In genomic region chr1:160108888-160109662, GRCh38 we compare ENCODE assay signal across 1 cellular context.
A peak's percentile ranks its signal among the peaks of the same experiment; 100 is the strongest.
TF ChIP-seq lines count a peak whose summit lies in the region.

No MANE protein-coding gene starts in this region.

TF ChIP-seq in HepG2, 621 proteins besides CTCF, POLR2A, EP300 and RAD21 (continued from another document):
- TF ChIP-seq SAP130 (CRISPR knock-in tag; IDR thresholded peaks at IDR 0.05; ENCODE audit: low read depth) (peak; percentile 25; the same call in 1 of the 2 replicates), RXRB (CRISPR knock-in tag; IDR thresholded peaks at IDR 0.05; ENCODE audit: borderline replicate concordance) (no peak), ZBTB25 (CRISPR knock-in tag; IDR thresholded peaks at IDR 0.05) (0 out of 2 replicates have a peak, but pooled peaks have one; percentile 27), ZNF747 (CRISPR knock-in tag; IDR thresholded peaks at IDR 0.05; ENCODE audit: borderline replicate concordance) (no peak), RFX1 (IDR thresholded peaks at IDR 0.05) (no peak), MYNN (CRISPR knock-in tag; IDR thresholded peaks at IDR 0.05; ENCODE audit: low read depth) (no peak), LCORL (IDR thresholded peaks at IDR 0.05) (no peak), LCORL (CRISPR knock-in tag; IDR thresholded peaks at IDR 0.05) (peak; percentile 52; the same call in 1 of the 2 replicates), THYN1 (CRISPR knock-in tag; IDR thresholded peaks at IDR 0.05; ENCODE audit: borderline replicate concordance, low read depth) (no peak), NFKB2 (CRISPR knock-in tag; IDR thresholded peaks at IDR 0.05; ENCODE audit: borderline replicate concordance) (no peak), TARDBP (CRISPR knock-in tag; IDR thresholded peaks at IDR 0.05) (peak; percentile 49; the same call in 1 of the 2 replicates), SRY (CRISPR knock-in tag; IDR thresholded peaks at IDR 0.05) (no peak), ATF3 (CRISPR knock-in tag; IDR thresholded peaks at IDR 0.05) (peak; percentile 52; the same call in 1 of the 2 replicates), ZBTB3 (CRISPR knock-in tag; IDR thresholded peaks at IDR 0.05; ENCODE audit: borderline replicate concordance, low read depth) (no peak), IKZF5 (CRISPR knock-in tag; IDR thresholded peaks at IDR 0.05) (no peak), BRCA1 (CRISPR knock-in tag; IDR thresholded peaks at IDR 0.05) (no peak), DPF2 (CRISPR knock-in tag; IDR thresholded peaks at IDR 0.05; ENCODE audit: borderline replicate concordance, low read depth) (0 out of 2 replicates have a peak, but pooled peaks have one; percentile 13), PITX1 (CRISPR knock-in tag; IDR thresholded peaks at IDR 0.05) (0 out of 2 replicates have a peak, but pooled peaks have one; percentile 32), CEBPG (CRISPR knock-in tag; IDR thresholded peaks at IDR 0.05) (peak; percentile 92), ZHX1 (CRISPR knock-in tag; IDR thresholded peaks at IDR 0.05; ENCODE audit: low read depth) (no peak), AHR (CRISPR knock-in tag; IDR thresholded peaks at IDR 0.05) (0 out of 2 replicates have a peak, but pooled peaks have one; percentile 38), MTA1 (CRISPR knock-in tag; IDR thresholded peaks at IDR 0.05; ENCODE audit: borderline replicate concordance) (0 out of 2 replicates have a peak, but pooled peaks have one; percentile 34), SMC3 (IDR thresholded peaks at IDR 0.05; ENCODE audit: low read length) (0 out of 2 replicates have a peak, but pooled peaks have one; percentile 7), IRX3 (CRISPR knock-in tag; IDR thresholded peaks at IDR 0.05; ENCODE audit: borderline replicate concordance, low read depth) (no peak), ZNF17 (CRISPR knock-in tag; IDR thresholded peaks at IDR 0.05) (no peak), ZNF512 (CRISPR knock-in tag; IDR thresholded peaks at IDR 0.05) (no peak), GLI4 (CRISPR knock-in tag; IDR thresholded peaks at IDR 0.05; ENCODE audit: borderline replicate concordance) (no peak), TRAFD1 (CRISPR knock-in tag; IDR thresholded peaks at IDR 0.05; ENCODE audit: borderline replicate concordance) (no peak), PHF21A (CRISPR knock-in tag; IDR thresholded peaks at IDR 0.05) (peak; percentile 31; the same call in 1 of the 2 replicates), PRDM15 (CRISPR knock-in tag; IDR thresholded peaks at IDR 0.05) (no peak), MYC (CRISPR knock-in tag; IDR thresholded peaks at IDR 0.05; ENCODE audit: borderline replicate concordance) (peak; percentile 34; the same call in 1 of the 2 replicates)
